Comparison of ENCODE assay signal across 11 cellular contexts in the genomic region with DNA sequence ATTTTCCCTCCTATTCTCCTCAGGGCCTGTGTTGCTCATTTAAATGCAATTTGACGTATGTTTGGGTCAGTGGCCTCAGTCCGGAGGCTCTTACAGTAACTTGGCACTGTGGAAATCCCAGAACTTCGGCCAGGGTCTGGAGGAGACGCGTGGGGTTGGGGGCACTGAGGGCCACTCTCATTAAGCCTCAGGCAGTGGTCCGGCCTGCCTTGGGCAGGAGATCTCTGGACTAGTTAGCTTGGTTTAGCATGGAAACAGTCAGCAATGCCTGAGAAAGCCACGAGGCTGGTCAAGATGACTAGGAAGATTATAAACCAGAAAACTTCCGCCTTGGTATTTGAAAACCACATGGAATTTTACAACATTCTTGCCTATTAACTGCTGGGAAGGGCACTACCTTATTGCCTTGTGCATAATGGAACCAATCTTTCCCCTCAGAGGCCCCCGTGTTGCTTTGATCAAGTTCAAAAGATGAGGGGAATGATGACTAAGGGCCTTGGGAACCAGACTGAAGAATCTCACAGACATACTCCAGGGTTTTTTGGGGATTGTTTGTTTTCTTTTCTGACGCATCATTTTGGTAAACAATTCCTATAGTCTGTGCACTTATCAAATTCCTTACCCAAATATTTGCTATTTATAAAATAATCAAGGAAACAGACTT.
DNase-seq lines count a peak whose midpoint lies in the region; ATAC-seq and TF ChIP-seq lines count a peak whose summit lies in the region.
"Had no signal": no experiment of that assay in that cellular context is flagged by ENCODE, and none has a peak within 500 bp of the region (broad histone marks: within the 10 kb centered on the region; RNA-seq: fewer than 3 reads in every experiment).

No MANE protein-coding gene starts in this region.

- no peak for ATAC-seq in heart left ventricle
- ATAC-seq in naive thymus-derived CD4-positive, alpha-beta T cell: no peak
- ATAC-seq: psoas muscle had no signal

- peaks cover 0 to 15% (median 0%) of the 10 kb centered on the region in 5 donors for H3K36me3 Mint-ChIP-seq in naive thymus-derived CD4-positive, alpha-beta T cell
- H3K36me3 Mint-ChIP-seq: activated CD4-positive, alpha-beta memory T cell treated with anti-CD3 and anti-CD28 coated beads for 36 hours; brain had no signal

- WGBS in heart left ventricle, 4 donors: 88 to 91% (median 90%) methylated on average over 10 of the region's 10 CpGs

- DNase-seq in ELR (ENCODE audit: low read depth): peak; percentile 99
- DNase-seq in SW480 (ENCODE audit: low spot score): peak; percentile 88
- peak; percentile 86 for DNase-seq in fibroblast of mammary gland (ENCODE audit: low read depth)
- peak; percentile 95 for DNase-seq in skeletal muscle cell (ENCODE audit: low read depth)
- DNase-seq in NCI-H526 treated with DMSO at 0.1 percent for 48 hours (lab: John Stamatoyannopoulos, UW): no peak
- no peak for DNase-seq in heart left ventricle
- no peak for DNase-seq in effector CD8-positive, alpha-beta T cell (lab: John Stamatoyannopoulos, UW)
- no peak for DNase-seq in naive thymus-derived CD4-positive, alpha-beta T cell
- DNase-seq: activated CD4-positive, alpha-beta memory T cell treated with anti-CD3 and anti-CD28 coated beads for 36 hours; psoas muscle had no signal

- no peaks in the 10 kb centered on the region for H3K27me3 ChIP-seq in heart left ventricle
- H3K27me3 ChIP-seq in naive thymus-derived CD4-positive, alpha-beta T cell (ENCODE audit: control insufficient read depth in 2 of 2, insufficient read depth in 2 of 2, low read length in 2 of 2): no peaks in the 10 kb centered on the region

- TF ChIP-seq CTCF in fibroblast of mammary gland (conservative IDR thresholded peaks at IDR 0.05; ENCODE audit: control insufficient read depth, insufficient read depth, low read depth, low read length) (no peak), heart left ventricle (IDR thresholded peaks at IDR 0.05) (no peak)

- H3K27ac ChIP-seq in heart left ventricle: peak overlapping the region in 6 of 12 donors; percentile 0 to 48 (median 24)
- H3K27ac ChIP-seq in naive thymus-derived CD4-positive, alpha-beta T cell (ENCODE audit: low read depth, low read length): no peak overlapping the region
- H3K27ac ChIP-seq: psoas muscle had no signal

- H3K9me3 Mint-ChIP-seq in naive thymus-derived CD4-positive, alpha-beta T cell: peaks cover 0 to 8% (median 0%) of the 10 kb centered on the region in 11 donors

- intact Hi-C loops in heart left ventricle (cut with DNase I): loop anchor here in 4 of 10 donors (5.0 to 10.0 kb wide), 4 partner anchors 104 to 716 kb away; partner anchors contain the start of gene ATG5 (in 1 of the 4)
- intact Hi-C loops in naive thymus-derived CD4-positive, alpha-beta T cell (cut with micrococcal nuclease): no loop called here

- no peak for TF ChIP-seq POLR2A in heart left ventricle (IDR thresholded peaks at IDR 0.05)

- peaks cover 0 to 6% (median 0%) of the 10 kb centered on the region in 7 donors for H3K4me1 Mint-ChIP-seq in naive thymus-derived CD4-positive, alpha-beta T cell

- peaks cover 0 to 4% (median 0%) of the 10 kb centered on the region in 12 donors for H3K9me3 ChIP-seq in heart left ventricle
- H3K9me3 ChIP-seq in naive thymus-derived CD4-positive, alpha-beta T cell (ENCODE audit: control insufficient read depth in 2 of 3, low read length in 3 of 3): no peaks in the 10 kb centered on the region
- H3K9me3 ChIP-seq: psoas muscle had no signal

- peaks cover 0 to 22% (median 12%) of the 10 kb centered on the region in 12 donors for H3K4me1 ChIP-seq in heart left ventricle
- no peaks in the 10 kb centered on the region for H3K4me1 ChIP-seq in naive thymus-derived CD4-positive, alpha-beta T cell (ENCODE audit: control insufficient read depth in 2 of 2, insufficient read depth in 2 of 2, low read length in 2 of 2)

- H3K27ac Mint-ChIP-seq in naive thymus-derived CD4-positive, alpha-beta T cell: no peak overlapping the region
- H3K27ac Mint-ChIP-seq: activated CD4-positive, alpha-beta memory T cell treated with anti-CD3 and anti-CD28 coated beads for 36 hours had no signal

- no peak overlapping the region for H3K4me3 Mint-ChIP-seq in naive thymus-derived CD4-positive, alpha-beta T cell
- H3K4me3 Mint-ChIP-seq: activated CD4-positive, alpha-beta memory T cell treated with anti-CD3 and anti-CD28 coated beads for 36 hours; brain had no signal

- H3K27me3 Mint-ChIP-seq in naive thymus-derived CD4-positive, alpha-beta T cell: peaks cover 5 to 22% (median 11%) of the 10 kb centered on the region in 5 donors

- CTCF ChIA-PET in naive thymus-derived CD4-positive, alpha-beta T cell (lab: Charles Lee): no interaction called here

- H3K4me3 ChIP-seq in fibroblast of mammary gland (ENCODE audit: control insufficient read depth, low read depth, low read length): no peak overlapping the region
- H3K4me3 ChIP-seq in skeletal muscle cell (ENCODE audit: low read depth, low read length): no peak overlapping the region
- H3K4me3 ChIP-seq in heart left ventricle: no peak overlapping the region
- H3K4me3 ChIP-seq in naive thymus-derived CD4-positive, alpha-beta T cell (ENCODE audit: low read length): no peak overlapping the region
- H3K4me3 ChIP-seq: psoas muscle had no signal

- H3K36me3 ChIP-seq in heart left ventricle: no peaks in the 10 kb centered on the region
- H3K36me3 ChIP-seq in naive thymus-derived CD4-positive, alpha-beta T cell (ENCODE audit: control insufficient read depth in 2 of 3, insufficient read depth in 3 of 3, low read length in 3 of 3): no peaks in the 10 kb centered on the region

- POLR2A ChIA-PET in naive thymus-derived CD4-positive, alpha-beta T cell (lab: Charles Lee): interaction anchor here (1.2 kb wide), 1 partner anchor 9 kb away, joined by 3 read pairs; no protein-coding TSS in a partner anchor

Comparison
In these comparisons a context has a peak if more than half of its experiments do, and no peak if none do; other contexts are left out.
1. DNase-seq: peak in ELR (single experiment), SW480 (single experiment), fibroblast of mammary gland (single experiment) and skeletal muscle cell (single experiment); none in NCI-H526 treated with DMSO at 0.1 percent for 48 hours (single experiment), heart left ventricle (0 of 5), effector CD8-positive, alpha-beta T cell (single experiment) and naive thymus-derived CD4-positive, alpha-beta T cell (0 of 9).